ENCODE assay signal across 39 cellular contexts in the genomic region with DNA sequence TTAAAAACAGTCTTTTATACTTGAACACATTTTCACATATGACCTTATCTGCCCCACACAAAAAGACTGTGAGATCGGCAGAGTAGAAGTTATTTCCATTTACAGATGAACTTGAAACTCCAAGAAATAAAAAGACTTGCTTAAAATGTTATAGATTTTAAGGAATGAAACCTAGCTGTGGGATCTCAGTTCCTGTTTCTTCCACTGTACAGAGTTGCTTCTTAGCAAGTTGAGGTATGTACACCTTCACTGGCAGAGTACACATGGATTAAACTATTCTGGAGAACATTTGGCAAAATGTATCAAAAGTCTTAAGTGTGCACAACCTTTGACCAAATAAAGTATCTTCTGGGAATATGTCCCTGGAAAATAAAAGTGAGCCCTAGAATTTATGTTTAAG. TPM values are rescaled to one million over a fixed set of nuclear protein-coding genes. Genes with fewer than 3 reads are reported as not detected.
"Had no signal": no experiment of that assay in that cellular context is flagged by ENCODE, and none has a peak within 500 bp of the region (broad histone marks: within the 10 kb centered on the region; RNA-seq: fewer than 3 reads in every experiment).

No MANE protein-coding gene starts in this region.

- H3K27me3 ChIP-seq: MG63 had no signal

- H3K36me3 ChIP-seq: MG63 had no signal

- H3K4me3 ChIP-seq: MG63 had no signal

- H3K9me3 ChIP-seq: MG63 had no signal

- DNase-seq: Karpas-422, Kasumi-1, MG63, MM.1S, MV-4-11, NCI-H1048, NCI-H1092, NCI-H1092 treated with DMSO at 0.1 percent for 48 hours, NCI-H1105, NCI-H1105 treated with DMSO at 0.1 percent for 48 hours, NCI-H1417, NCI-H1417 treated with DMSO at 0.1 percent for 48 hours, NCI-H1436, NCI-H1436 treated with DMSO at 0.1 percent for 48 hours, NCI-H146, NCI-H1694, NCI-H1694 treated with DMSO at 0.1 percent for 48 hours, NCI-H187, NCI-H187 treated with DMSO at 0.1 percent for 48 hours, NCI-H1930, NCI-H2029, NCI-H2029 treated with DMSO at 0.1 percent for 48 hours, NCI-H2081, NCI-H2081 treated with DMSO at 0.1 percent for 48 hours, NCI-H2107, NCI-H2171, NCI-H2171 treated with DMSO at 0.1 percent for 48 hours, NCI-H2227 treated with DMSO at 0.1 percent for 48 hours, NCI-H226, NCI-H345, NCI-H446, NCI-H446 treated with DMSO at 0.1 percent for 48 hours, NCI-H510A, NCI-H510A treated with DMSO at 0.1 percent for 48 hours, NCI-H524 had no signal

RNA-seq across cellular contexts. Expression of a gene that starts 48.3 kb away (rescaled TPM):
- total RNA-seq: LHCN-M2, M059J, MCF 10A, NCI-H460 had no signal
